Comparison of ENCODE assay signal across 24 cellular contexts in the genomic region with DNA sequence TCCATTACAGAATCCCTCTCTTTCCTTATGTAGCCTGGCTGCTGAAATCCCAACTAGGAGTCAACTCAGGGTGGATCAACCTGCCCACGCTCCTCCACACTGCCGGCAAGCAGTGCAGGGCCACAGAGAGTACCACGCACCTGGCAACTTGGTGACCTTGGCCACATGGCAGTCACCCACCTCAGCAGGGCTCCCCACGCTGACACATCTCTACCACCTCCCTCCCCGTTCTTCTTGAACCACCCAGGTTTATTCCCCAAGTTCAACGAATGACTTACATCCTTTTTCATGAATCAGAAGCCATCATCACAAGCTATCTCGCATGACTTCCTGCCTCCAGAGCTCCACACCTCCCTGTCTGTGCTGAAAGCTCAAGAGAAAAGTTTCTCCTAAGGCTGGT.
"Had no signal": no experiment of that assay in that cellular context is flagged by ENCODE, and none has a peak within 500 bp of the region (broad histone marks: within the 10 kb centered on the region; RNA-seq: fewer than 3 reads in every experiment).

No MANE protein-coding gene starts in this region.

- H3K27ac Mint-ChIP-seq: IgD-negative memory B cell had no signal

- H3K9me3 ChIP-seq: SJCRH30 had no signal

- H3K9me3 Mint-ChIP-seq: IgD-negative memory B cell had no signal

- H3K36me3 ChIP-seq: SJCRH30 had no signal

- H3K27me3 ChIP-seq: SJCRH30 had no signal

- H3K27ac ChIP-seq: HL-60, KMS-11, SJCRH30 had no signal

- H3K4me3 Mint-ChIP-seq: IgD-negative memory B cell had no signal

- H3K4me1 ChIP-seq: SJCRH30 had no signal

- H3K4me3 ChIP-seq: K562, SJCRH30 had no signal

- ATAC-seq: K562, Panc1, PC-3, Right ventricle myocardium inferior, SK-N-SH treated with all-trans-retinoic acid at 6 μM for 48 hours had no signal

- DNase-seq: Kasumi-1, MM.1S, NCI-H1092 treated with DMSO at 0.1 percent for 48 hours, NCI-H1436, NCI-H187, NCI-H2029, NCI-H2081 treated with DMSO at 0.1 percent for 48 hours, NCI-H2171, NCI-H226, NCI-H446, NCI-H510A, NCI-H524 treated with DMSO at 0.1 percent for 48 hours, NCI-H69, NCI-H774, PC-3, SHP77 treated with DMSO at 0.1 percent for 48 hours, SJCRH30 had no signal
